ENCODE assay signal across 17 cellular contexts in genomic region chr4:39467470-39467869, GRCh38.
"Had no signal": no experiment of that assay in that cellular context is flagged by ENCODE, and none has a peak within 500 bp of the region (broad histone marks: within the 10 kb centered on the region; RNA-seq: fewer than 3 reads in every experiment).

No MANE protein-coding gene starts in this region.

- H2AFZ ChIP-seq: neural progenitor cell had no signal

- H3K4me2 ChIP-seq: neural progenitor cell had no signal

- ATAC-seq: effector memory CD8-positive, alpha-beta T cell; gastroesophageal sphincter; left ventricle myocardium superior; natural killer cell; right cardiac atrium; stimulated activated effector memory CD8-positive, alpha-beta T cell treated with anti-CD3 and anti-CD28 coated beads, Interleukin-12 subunit alpha, Interleukin-12 subunit beta, amount 100 ng/mL, for 72 hours had no signal

- H3K27me3 ChIP-seq: esophagus squamous epithelium, gastroesophageal sphincter, neural progenitor cell, ovary, testis, tibial nerve had no signal

- H3K4me1 ChIP-seq: neural progenitor cell, testis had no signal

- H3K27ac ChIP-seq: gastroesophageal sphincter, neural progenitor cell, ovary, testis, tibial nerve had no signal

- DNase-seq: effector memory CD8-positive, alpha-beta T cell; esophagus squamous epithelium; foreskin fibroblast; glutamatergic neuron; immature natural killer cell; left ventricle myocardium superior; natural killer cell; nucleus accumbens; ovary; right cardiac atrium; stimulated activated CD4-positive, alpha-beta T cell treated with anti-CD3 and anti-CD28 coated beads, Interleukin-4, amount 100 ng/mL, for 1 hour; stimulated activated CD8-positive, alpha-beta memory T cell treated with anti-CD3 and anti-CD28 coated beads, Interleukin-4, amount 100 ng/mL, for 48 hours; testis had no signal

- H3K36me3 ChIP-seq: ovary had no signal

- H3K9ac ChIP-seq: neural progenitor cell had no signal

- H3K9me3 ChIP-seq: esophagus squamous epithelium, gastroesophageal sphincter, ovary, testis, tibial nerve had no signal

- H3K4me3 ChIP-seq: esophagus squamous epithelium, gastroesophageal sphincter, neural progenitor cell, ovary, testis, tibial nerve had no signal
